Comparison of ENCODE assay signal across 8 cellular contexts in genomic region chr11:63871962-63872832, GRCh38. TPM values are rescaled to one million over a fixed set of nuclear protein-coding genes. Genes with fewer than 3 reads are reported as not detected.
A peak's percentile ranks its signal among the peaks of the same experiment; 100 is the strongest.
DNase-seq lines count a peak whose midpoint lies in the region; ATAC-seq, FAIRE-seq and TF ChIP-seq lines count a peak whose summit lies in the region.

No MANE protein-coding gene starts in this region.

- H3K4me1 ChIP-seq in CD8-positive, alpha-beta memory T cell (ENCODE audit: insufficient read depth, low read length) = peaks cover 76% of the 10 kb centered on the region

- TF ChIP-seq CTCF in fibroblast of mammary gland (conservative IDR thresholded peaks at IDR 0.05; ENCODE audit: control insufficient read depth, insufficient read depth, low read depth, low read length) = peak; percentile 31

- FAIRE-seq in urothelium cell line (lab: Jason Lieb, UNC) = no peak

- H3K27ac ChIP-seq in CD8-positive, alpha-beta memory T cell (ENCODE audit: low read depth, low read length) = peak overlapping the region; percentile 12

- no peaks in the 10 kb centered on the region for H3K9me3 Mint-ChIP-seq in CD8-positive, alpha-beta memory T cell
- H3K9me3 Mint-ChIP-seq in activated T-cell treated with anti-CD3 and anti-CD28 coated beads, Interleukin-2, amount 50 U/mL, for 24 hours = no peaks in the 10 kb centered on the region
- H3K9me3 Mint-ChIP-seq in naive thymus-derived CD8-positive, alpha-beta T cell = no peaks in the 10 kb centered on the region

- no peaks in the 10 kb centered on the region for H3K9me3 ChIP-seq in CD8-positive, alpha-beta memory T cell (ENCODE audit: low read length)

- peak overlapping the region in 6 of 7 donors; percentile 31 to 73 (median 56) for H3K4me3 Mint-ChIP-seq in CD8-positive, alpha-beta memory T cell
- no peak overlapping the region for H3K4me3 Mint-ChIP-seq in activated T-cell treated with anti-CD3 and anti-CD28 coated beads, Interleukin-2, amount 50 U/mL, for 24 hours
- peak overlapping the region; percentile 44 to 68 (median 58) for H3K4me3 Mint-ChIP-seq in naive thymus-derived CD8-positive, alpha-beta T cell

- CTCF ChIA-PET in CD8-positive, alpha-beta memory T cell (lab: Charles Lee) = interaction anchor here (1.0 to 3.3 kb wide), 4 partner anchors 9 to 74 kb away, joined by 3 to 16 read pairs (median 4); no protein-coding TSS in a partner anchor

- no peaks in the 10 kb centered on the region for H3K36me3 ChIP-seq in CD8-positive, alpha-beta memory T cell (ENCODE audit: insufficient read depth, low read length)

- peaks cover 73 to 91% (median 73%) of the 10 kb centered on the region in 3 donors for H3K4me1 Mint-ChIP-seq in CD8-positive, alpha-beta memory T cell
- H3K4me1 Mint-ChIP-seq in activated T-cell treated with anti-CD3 and anti-CD28 coated beads, Interleukin-2, amount 50 U/mL, for 24 hours (ENCODE audit: low read depth) = peaks cover 82% of the 10 kb centered on the region
- peaks cover 45 to 88% (median 83%) of the 10 kb centered on the region in 4 donors for H3K4me1 Mint-ChIP-seq in naive thymus-derived CD8-positive, alpha-beta T cell

- H3K4me3 ChIP-seq in CD8-positive, alpha-beta memory T cell (ENCODE audit: low read length) = peak overlapping the region; percentile 34
- no peak overlapping the region for H3K4me3 ChIP-seq in fibroblast of mammary gland (ENCODE audit: control insufficient read depth, low read depth, low read length)

- no peaks in the 10 kb centered on the region for H3K27me3 Mint-ChIP-seq in CD8-positive, alpha-beta memory T cell
- no peaks in the 10 kb centered on the region for H3K27me3 Mint-ChIP-seq in activated T-cell treated with anti-CD3 and anti-CD28 coated beads, Interleukin-2, amount 50 U/mL, for 24 hours
- no peaks in the 10 kb centered on the region for H3K27me3 Mint-ChIP-seq in naive thymus-derived CD8-positive, alpha-beta T cell

- H3K36me3 Mint-ChIP-seq in CD8-positive, alpha-beta memory T cell = peaks cover 0 to 40% (median 0%) of the 10 kb centered on the region in 3 donors
- H3K36me3 Mint-ChIP-seq in activated T-cell treated with anti-CD3 and anti-CD28 coated beads, Interleukin-2, amount 50 U/mL, for 24 hours (ENCODE audit: low read depth) = peaks cover 55% of the 10 kb centered on the region
- H3K36me3 Mint-ChIP-seq in naive thymus-derived CD8-positive, alpha-beta T cell = peaks cover 0 to 12% (median 3%) of the 10 kb centered on the region in 3 donors

- DNase-seq in CD8-positive, alpha-beta memory T cell = peak in 2 of 5 donors; percentile 20 to 34
- DNase-seq in NCI-H2196 treated with DMSO at 0.1 percent for 48 hours (lab: John Stamatoyannopoulos, UW; ENCODE audit: unreplicated experiment) (peak; percentile 86), fibroblast of mammary gland (ENCODE audit: low read depth) (peak; percentile 95), urothelium cell line (ENCODE audit: low spot score) (peak; percentile 48)
- peak; percentile 46 for DNase-seq in activated T-cell treated with anti-CD3 and anti-CD28 coated beads, Interleukin-2, amount 50 U/mL, for 24 hours
- DNase-seq in naive thymus-derived CD8-positive, alpha-beta T cell = peak in 1 of 10 donors; percentile 24

- POLR2A ChIA-PET in CD8-positive, alpha-beta memory T cell (lab: Charles Lee) = no interaction called here
- POLR2A ChIA-PET in naive thymus-derived CD8-positive, alpha-beta T cell (lab: Charles Lee) = interaction anchor here (0.8 to 2.2 kb wide), 3 partner anchors 10 to 34 kb away, joined by 3 to 9 read pairs (median 4); partner anchors contain the start of gene MARK2

- no peaks in the 10 kb centered on the region for H3K27me3 ChIP-seq in CD8-positive, alpha-beta memory T cell (ENCODE audit: insufficient read depth, low read length, poor library complexity, severe bottlenecking)

- peak; percentile 91 for ATAC-seq in GM18870 (IDR thresholded peaks at IDR 0.05; ENCODE audit: unreplicated experiment)
- peak; percentile 94 for ATAC-seq in HG03060 (IDR thresholded peaks at IDR 0.05; ENCODE audit: low read depth, unreplicated experiment)
- peak; percentile 43 to 47 for ATAC-seq in naive thymus-derived CD8-positive, alpha-beta T cell

- H3K27ac Mint-ChIP-seq in CD8-positive, alpha-beta memory T cell = peak overlapping the region in 7 of 8 donors; percentile 57 to 92 (median 75)
- H3K27ac Mint-ChIP-seq in activated T-cell treated with anti-CD3 and anti-CD28 coated beads, Interleukin-2, amount 50 U/mL, for 24 hours = peak overlapping the region; percentile 8
- H3K27ac Mint-ChIP-seq in naive thymus-derived CD8-positive, alpha-beta T cell = peak overlapping the region in 8 of 10 donors; percentile 19 to 83 (median 45)

RNA-seq across cellular contexts. Expression of gene MARK2, which starts 33.3 kb away (rescaled TPM):
- total RNA-seq in CD8-positive, alpha-beta memory T cell = 10 to 100 TPM; 34.5 to 38.0 TPM
- polyA plus RNA-seq in CD8-positive, alpha-beta memory T cell = 72.5 TPM
- 10 to 100 TPM; 64.8 to 74.5 TPM for total RNA-seq in naive thymus-derived CD8-positive, alpha-beta T cell
- 10 to 100 TPM; 37.0 to 57.0 (median 40.3) TPM for polyA plus RNA-seq in naive thymus-derived CD8-positive, alpha-beta T cell

RNA-seq across cellular contexts. Expression of gene RCOR2, which starts 44.8 kb away (rescaled TPM):
- total RNA-seq in CD8-positive, alpha-beta memory T cell = under 1 TPM; 0.11 to 0.13 TPM
- polyA plus RNA-seq in CD8-positive, alpha-beta memory T cell = not detected
- total RNA-seq in naive thymus-derived CD8-positive, alpha-beta T cell = not detected
- under 1 TPM in 1 of 3 donors, not detected in 2; 0.14 TPM for polyA plus RNA-seq in naive thymus-derived CD8-positive, alpha-beta T cell

RNA-seq across cellular contexts. Expression of gene SPINDOC, which starts 58.9 kb away (rescaled TPM):
- total RNA-seq in CD8-positive, alpha-beta memory T cell = 10 to 100 TPM; 38.7 to 41.4 TPM
- 1.4 TPM for polyA plus RNA-seq in CD8-positive, alpha-beta memory T cell
- total RNA-seq in naive thymus-derived CD8-positive, alpha-beta T cell = 10 to 100 TPM; 11.0 to 13.0 TPM
- under 1 TPM; 0.47 to 0.66 (median 0.49) TPM for polyA plus RNA-seq in naive thymus-derived CD8-positive, alpha-beta T cell

Comparison
In these comparisons a context has a peak if more than half of its experiments do, and no peak if none do; other contexts are left out.
1. H3K27ac Mint-ChIP-seq: peak in every context shown above with its lines; median percentile 75 in CD8-positive, alpha-beta memory T cell; 45 in naive thymus-derived CD8-positive, alpha-beta T cell; 8 in activated T-cell treated with anti-CD3 and anti-CD28 coated beads, Interleukin-2, amount 50 U/mL, for 24 hours.